20 cellular contexts compared by ENCODE assay signal in genomic region chr22:25012743-25013142, GRCh38.
DNase-seq lines count a peak whose midpoint lies in the region; ATAC-seq and TF ChIP-seq lines count a peak whose summit lies in the region.
"Had no signal": no experiment of that assay in that cellular context is flagged by ENCODE, and none has a peak within 500 bp of the region (broad histone marks: within the 10 kb centered on the region; RNA-seq: fewer than 3 reads in every experiment).

No MANE protein-coding gene starts in this region.

- POLR2A ChIA-PET in HEK293 (lab: Yijun Ruan, JAX) = no interaction called here

- peak overlapping the region; percentile 0 for H3K4me3 Mint-ChIP-seq in neural crest cell
- H3K4me3 Mint-ChIP-seq: memory B cell; nephron; T-helper 1 cell treated with Interleukin-12 subunit alpha and Interleukin-12 subunit beta and Interleukin-4 antibody, amounts not matched to agents 30 μg/mL and 1 μg/mL, for 36 hours had no signal

- H3K27me3 ChIP-seq in BLaER1 (peaks cover under 1% of the 10 kb centered on the region), duodenal mucosa (ENCODE audit: control insufficient read depth in 1 of 2, insufficient read depth in 2 of 2, low read length in 2 of 2) (no peaks in the 10 kb centered on the region)
- H3K27me3 ChIP-seq: SJSA1 had no signal

- no peaks in the 10 kb centered on the region for H3K9me3 Mint-ChIP-seq in neural crest cell
- H3K9me3 Mint-ChIP-seq: memory B cell; nephron; T-helper 1 cell treated with Interleukin-12 subunit alpha and Interleukin-12 subunit beta and Interleukin-4 antibody, amounts not matched to agents 30 μg/mL and 1 μg/mL, for 36 hours had no signal

- no peak for DNase-seq in neural crest cell (ENCODE audit: low read depth, low spot score)
- DNase-seq in NCI-H187 (lab: John Stamatoyannopoulos, UW) = no peak
- no peak for DNase-seq in NCI-H748 (lab: John Stamatoyannopoulos, UW; ENCODE audit: unreplicated experiment)
- no peak for DNase-seq in NCI-H226
- DNase-seq: activated CD4-positive, alpha-beta T cell treated with anti-CD3 and anti-CD28 coated beads, Interleukin-2, amount 50 U/mL, for 48 hours; EL; head of caudate nucleus; KG1; NCI-H1105; NCI-H524 treated with DMSO at 0.1 percent for 48 hours had no signal

- no peak overlapping the region for H3K27ac Mint-ChIP-seq in neural crest cell (ENCODE audit: unreplicated experiment)
- H3K27ac Mint-ChIP-seq: memory B cell; T-helper 1 cell treated with Interleukin-12 subunit alpha and Interleukin-12 subunit beta and Interleukin-4 antibody, amounts not matched to agents 30 μg/mL and 1 μg/mL, for 36 hours had no signal

- H3K9ac ChIP-seq in BLaER1 (no peak overlapping the region), duodenal mucosa (ENCODE audit: low read depth in 1 of 2, low read length in 2 of 2) (peak overlapping the region in 1 of 2 donors; percentile 14)

- peaks cover 5% of the 10 kb centered on the region; the same call in 1 of the 2 replicates for H4K20me1 ChIP-seq in BLaER1

- peaks cover 35% of the 10 kb centered on the region for H3K4me1 Mint-ChIP-seq in neural crest cell
- H3K4me1 Mint-ChIP-seq: memory B cell had no signal

- H3K9me3 ChIP-seq in BLaER1 (no peaks in the 10 kb centered on the region), HEK293 (ENCODE audit: control insufficient read depth, insufficient read depth, low read depth, low read length) (no peaks in the 10 kb centered on the region), duodenal mucosa (ENCODE audit: control insufficient read depth in 1 of 2, low read length in 2 of 2) (no peaks in the 10 kb centered on the region)
- H3K9me3 ChIP-seq: prostate gland, SJSA1 had no signal

- no peak overlapping the region for H3K4me3 ChIP-seq in BLaER1
- H3K4me3 ChIP-seq in HEK293 (ENCODE audit: low read depth, low read length) = no peak overlapping the region
- H3K4me3 ChIP-seq in duodenal mucosa (ENCODE audit: low read depth in 1 of 2, low read length in 2 of 2) = no peak overlapping the region
- H3K4me3 ChIP-seq: prostate gland, SJSA1, skin epidermis had no signal

- peaks cover 28% of the 10 kb centered on the region for H3K4me1 ChIP-seq in BLaER1
- H3K4me1 ChIP-seq in HEK293 (ENCODE audit: control insufficient read depth, insufficient read depth, low read length) = peaks cover 11% of the 10 kb centered on the region
- peaks cover 20 to 24% of the 10 kb centered on the region in 2 donors for H3K4me1 ChIP-seq in duodenal mucosa (ENCODE audit: control insufficient read depth in 1 of 2, insufficient read depth in 2 of 2, low read length in 2 of 2)
- H3K4me1 ChIP-seq: SJSA1 had no signal

- H3K36me3 ChIP-seq in BLaER1 (no peaks in the 10 kb centered on the region), HEK293 (ENCODE audit: control insufficient read depth in 2 of 2, insufficient read depth in 1 of 2, low read length in 2 of 2) (no peaks in the 10 kb centered on the region), duodenal mucosa (ENCODE audit: control insufficient read depth in 1 of 2, insufficient read depth in 2 of 2, low read length in 2 of 2) (no peaks in the 10 kb centered on the region)
- H3K36me3 ChIP-seq: prostate gland, SJSA1 had no signal

- CTCF ChIA-PET in HEK293 (lab: Yijun Ruan, JAX) = interaction anchor here (0.6 to 2.4 kb wide), 5 partner anchors 18 to 241 kb away, joined by 3 to 12 read pairs (median 4); no protein-coding TSS in a partner anchor

- no peaks in the 10 kb centered on the region for H3K27me3 Mint-ChIP-seq in neural crest cell (ENCODE audit: low read depth)

- H3K36me3 Mint-ChIP-seq in neural crest cell (ENCODE audit: low read depth) = peaks cover 7% of the 10 kb centered on the region
- H3K36me3 Mint-ChIP-seq: memory B cell had no signal

- ATAC-seq in GM21786 (IDR thresholded peaks at IDR 0.05; ENCODE audit: unreplicated experiment) = no peak

- H3K4me2 ChIP-seq in BLaER1 = peak overlapping the region; percentile 16

- TF ChIP-seq CTCF in HEK293 (tag by site-specific recombination; IDR thresholded peaks at IDR 0.05) (no peak), neural crest cell (conservative IDR thresholded peaks at IDR 0.05) (no peak)

- H3K27ac ChIP-seq in BLaER1 = no peak overlapping the region
- H3K27ac ChIP-seq in HEK293 (ENCODE audit: extremely low read depth, low read depth, low read length) = no peak overlapping the region
- H3K27ac ChIP-seq in duodenal mucosa (ENCODE audit: low read depth, low read length) = peak overlapping the region; percentile 34
- H3K27ac ChIP-seq: prostate gland, SJSA1 had no signal

TF ChIP-seq in HEK293, 187 proteins besides CTCF, POLR2A, EP300 and RAD21:
- TF ChIP-seq GLIS1 (tag by site-specific recombination; IDR thresholded peaks at IDR 0.05) (peak; percentile 14; the same call in 1 of the 2 replicates), ZSCAN23 (tag by site-specific recombination; IDR thresholded peaks at IDR 0.05) (no peak)
